Comparison of ENCODE assay signal across 15 cellular contexts in the genomic region with DNA sequence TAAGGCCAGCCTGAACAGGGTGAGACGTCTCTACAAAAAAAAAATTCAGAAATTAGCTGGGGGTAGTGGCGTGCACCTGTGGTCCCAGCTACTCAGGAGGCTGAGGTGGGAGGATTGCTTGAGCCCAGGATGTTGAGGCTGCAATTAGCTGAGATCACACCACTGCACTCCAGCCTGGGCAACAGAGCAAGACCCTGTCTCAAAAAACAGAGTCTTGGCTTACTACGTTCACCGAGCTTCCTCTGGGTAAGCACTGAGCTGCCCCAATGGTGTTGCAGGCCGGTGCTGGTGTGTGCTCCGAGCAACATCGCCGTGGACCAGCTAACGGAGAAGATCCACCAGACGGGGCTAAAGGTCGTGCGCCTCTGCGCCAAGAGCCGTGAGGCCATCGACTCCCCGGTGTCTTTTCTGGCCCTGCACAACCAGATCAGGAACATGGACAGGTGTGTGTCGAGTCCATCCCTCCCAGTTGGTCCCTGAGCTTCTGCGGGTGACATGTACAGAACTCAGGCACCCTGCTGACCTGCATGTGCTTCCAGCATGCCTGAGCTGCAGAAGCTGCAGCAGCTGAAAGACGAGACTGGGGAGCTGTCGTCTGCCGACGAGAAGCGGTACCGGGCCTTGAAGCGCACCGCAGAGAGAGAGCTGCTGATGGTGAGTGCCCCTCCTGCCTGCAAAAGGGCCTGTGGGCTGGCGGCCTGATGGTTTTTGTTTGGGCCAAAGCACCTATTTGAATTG. TPM values are rescaled to one million over a fixed set of nuclear protein-coding genes. Genes with fewer than 3 reads are reported as not detected.
"Had no signal": no experiment of that assay in that cellular context is flagged by ENCODE, and none has a peak within 500 bp of the region (broad histone marks: within the 10 kb centered on the region; RNA-seq: fewer than 3 reads in every experiment).

No MANE protein-coding gene starts in this region.

- H3K27ac ChIP-seq: esophagus muscularis mucosa, ovary, uterus had no signal

- H3K9me3 ChIP-seq: esophagus muscularis mucosa, ovary, uterus had no signal

- ATAC-seq: activated CD8-positive, alpha-beta T cell treated with anti-CD3 and anti-CD28 coated beads, Interleukin-2, amount 10 ng/mL, durations not matched to agents 7 days and 5 days; left ventricle myocardium superior had no signal

- DNase-seq: activated CD4-positive, alpha-beta T cell treated with anti-CD3 and anti-CD28 coated beads for 48 hours; activated CD8-positive, alpha-beta memory T cell treated with anti-CD3 and anti-CD28 coated beads, Interleukin-2, amount 50 U/mL, for 48 hours; activated CD8-positive, alpha-beta T cell treated with anti-CD3 and anti-CD28 coated beads, Interleukin-2, amount 10 ng/mL, durations not matched to agents 7 days and 5 days; activated naive CD4-positive, alpha-beta T cell; left ventricle myocardium superior; nephron progenitor cell; ovary; stimulated activated CD4-positive, alpha-beta T cell treated with anti-CD3 and anti-CD28 coated beads, Interleukin-15, amount 100 ng/mL, for 24 hours; stimulated activated CD4-positive, alpha-beta T cell treated with anti-CD3 and anti-CD28 coated beads, Interleukin-4, amount 100 ng/mL, for 24 hours; SW 1271; uterus had no signal

- H3K4me3 ChIP-seq: esophagus muscularis mucosa, ovary, uterus had no signal

- H3K27me3 ChIP-seq: esophagus muscularis mucosa, ovary, uterus had no signal

- H3K36me3 ChIP-seq: ovary, uterus had no signal

- FAIRE-seq: endometrium, islet of Langerhans had no signal

RNA-seq across cellular contexts. Expression of a gene that starts 40.1 kb away (rescaled TPM):
- total RNA-seq: activated CD8-positive, alpha-beta T cell treated with anti-CD3 and anti-CD28 coated beads, Interleukin-2, amount 10 ng/mL, durations not matched to agents 7 days and 5 days; activated T-helper 1 cell treated with anti-CD3 and anti-CD28 coated beads, Interleukin-12 subunit alpha, Interleukin-12 subunit beta, Interleukin-2, Interleukin-4 antibody, amounts not matched to agents 30 ng/mL and 10 ng/mL and 1 ng/mL, durations not matched to agents 14 hours and 24 hours and 36 hours had no signal
